ENCODE assay signal across 11 cellular contexts in genomic region chr4:153792893-153793227, GRCh38. TPM values are rescaled to one million over a fixed set of nuclear protein-coding genes. Genes with fewer than 3 reads are reported as not detected.
DNase-seq lines count a peak whose midpoint lies in the region; ATAC-seq and TF ChIP-seq lines count a peak whose summit lies in the region.
"Had no signal": no experiment of that assay in that cellular context is flagged by ENCODE, and none has a peak within 500 bp of the region (broad histone marks: within the 10 kb centered on the region; RNA-seq: fewer than 3 reads in every experiment).

No MANE protein-coding gene starts in this region.

- H3K4ac ChIP-seq in mesenchymal stem cell (ENCODE audit: low read depth in 1 of 2, low read length in 2 of 2): peak overlapping the region in 1 of 2 experiments; percentile 61

- DNase-seq in cardiac muscle cell (ENCODE audit: low read depth in 1 of 2, low spot score in 1 of 2) (no peak), cardiac septum (ENCODE audit: low spot score) (no peak), coronary artery (ENCODE audit: low spot score) (no peak), mesenchymal stem cell (no peak), type B pancreatic cell (ENCODE audit: extremely low spot score, unreplicated experiment) (no peak), GM10266 (ENCODE audit: extremely low spot score) (no peak), NOMO-1 treated with dmso at 0.1 percent for 144 hours (lab: John Stamatoyannopoulos, UW; ENCODE audit: unreplicated experiment) (no peak)
- DNase-seq: NCI-H2081 treated with DMSO at 0.1 percent for 48 hours had no signal

- no peaks in the 10 kb centered on the region for H3K79me1 ChIP-seq in mesenchymal stem cell (replicated peaks; ENCODE audit: low read length, poor library complexity, severe bottlenecking)

- H3K36me3 ChIP-seq in cardiac muscle cell (no peaks in the 10 kb centered on the region), mesenchymal stem cell (ENCODE audit: control insufficient read depth in 1 of 2, insufficient read depth in 2 of 2, low read depth in 1 of 2, low read length in 2 of 2) (peaks cover 0 to 3% of the 10 kb centered on the region in 2 experiments)
- H3K36me3 ChIP-seq: BLaER1, pancreas had no signal

- H3K14ac ChIP-seq in mesenchymal stem cell (ENCODE audit: low read length in 2 of 2): no peak overlapping the region

- peaks cover 41% of the 10 kb centered on the region for H3K4me1 Mint-ChIP-seq in type B pancreatic cell (ENCODE audit: unreplicated experiment)

- peak overlapping the region; percentile 62 for H4K91ac ChIP-seq in mesenchymal stem cell (ENCODE audit: low read length)

- peak overlapping the region; percentile 2 for H4K8ac ChIP-seq in mesenchymal stem cell (ENCODE audit: low read length)

- H2BK5ac ChIP-seq in mesenchymal stem cell (ENCODE audit: low read depth, low read length, poor library complexity, severe bottlenecking): no peak overlapping the region

- H2AK5ac ChIP-seq in mesenchymal stem cell (ENCODE audit: low read length, severe bottlenecking): no peak overlapping the region

- peak overlapping the region; percentile 84 for H3K4me3 Mint-ChIP-seq in type B pancreatic cell

- H2AFZ ChIP-seq in mesenchymal stem cell (ENCODE audit: low read depth, low read length): peak overlapping the region; percentile 72

- no peak overlapping the region for H3K23ac ChIP-seq in mesenchymal stem cell (ENCODE audit: low read length in 2 of 2)

- peak overlapping the region; percentile 67 for H2BK120ac ChIP-seq in mesenchymal stem cell (ENCODE audit: low read depth, low read length)

- H3K27me3 Mint-ChIP-seq in type B pancreatic cell: peaks cover 88% of the 10 kb centered on the region

- H3K4me1 ChIP-seq in cardiac muscle cell (ENCODE audit: low read depth): no peaks in the 10 kb centered on the region
- peaks cover 26% of the 10 kb centered on the region for H3K4me1 ChIP-seq in mesenchymal stem cell (ENCODE audit: control insufficient read depth, insufficient read depth, low read depth, low read length)

- no peaks in the 10 kb centered on the region for H3K9me3 ChIP-seq in cardiac muscle cell (ENCODE audit: low read depth)
- H3K9me3 ChIP-seq in mesenchymal stem cell (ENCODE audit: control insufficient read depth, low read length): no peaks in the 10 kb centered on the region
- H3K9me3 ChIP-seq: pancreas had no signal

- TF ChIP-seq CTCF in cardiac muscle cell (IDR thresholded peaks at IDR 0.05; ENCODE audit: low read depth, low read length) (no peak), coronary artery (IDR thresholded peaks at IDR 0.05) (no peak), type B pancreatic cell (conservative IDR thresholded peaks at IDR 0.05) (no peak), GM10266 (IDR thresholded peaks at IDR 0.05; ENCODE audit: control insufficient read depth, insufficient read depth, low read depth, missing control alignments) (no peak)

- intact Hi-C loops in cardiac septum (cut with DNase I): loop anchor here (10.0 kb wide), 1 partner anchor 212 kb away; no protein-coding TSS in a partner anchor

- ATAC-seq in HG02885 (IDR thresholded peaks at IDR 0.05; ENCODE audit: poor library complexity, unreplicated experiment): no peak

- H3K4me3 ChIP-seq in cardiac muscle cell (peak overlapping the region; percentile 24), coronary artery (peak overlapping the region; percentile 65), mesenchymal stem cell (ENCODE audit: insufficient read depth in 1 of 2, low read depth in 1 of 2, low read length in 2 of 2) (peak overlapping the region in 1 of 2 experiments; percentile 65)
- H3K4me3 ChIP-seq: BLaER1 had no signal

- no peak overlapping the region for H3K4me2 ChIP-seq in mesenchymal stem cell (ENCODE audit: low read length, poor library complexity, severe bottlenecking)
- H3K4me2 ChIP-seq: BLaER1 had no signal

- peak overlapping the region; percentile 78 for H2BK15ac ChIP-seq in mesenchymal stem cell (ENCODE audit: low read depth, poor library complexity, severe bottlenecking)

- H3K9me3 Mint-ChIP-seq in type B pancreatic cell: no peaks in the 10 kb centered on the region

- peaks cover 48% of the 10 kb centered on the region for H3K27me3 ChIP-seq in cardiac muscle cell
- peaks cover 42 to 73% of the 10 kb centered on the region in 2 experiments for H3K27me3 ChIP-seq in mesenchymal stem cell (ENCODE audit: control insufficient read depth in 1 of 2, insufficient read depth in 1 of 2, low read length in 2 of 2)

- H2BK12ac ChIP-seq in mesenchymal stem cell (ENCODE audit: low read length in 2 of 2): peak overlapping the region in 1 of 2 experiments; percentile 45

- 26% methylated on average over 17 of the region's 17 CpGs for WGBS in mesenchymal stem cell

- H3K27ac Mint-ChIP-seq in type B pancreatic cell: no peak overlapping the region

- peak overlapping the region; percentile 16 to 71 for H3K18ac ChIP-seq in mesenchymal stem cell (ENCODE audit: low read depth in 1 of 2, low read length in 2 of 2)

- H3K27ac ChIP-seq in cardiac muscle cell (no peak overlapping the region), coronary artery (no peak overlapping the region), mesenchymal stem cell (ENCODE audit: low read length, poor library complexity, severe bottlenecking) (no peak overlapping the region)
- H3K27ac ChIP-seq: BLaER1, pancreas had no signal

- H3K36me3 Mint-ChIP-seq in type B pancreatic cell: no peaks in the 10 kb centered on the region

- peak overlapping the region; percentile 77 for H3K9ac ChIP-seq in mesenchymal stem cell (ENCODE audit: low read length)
- H3K9ac ChIP-seq: BLaER1 had no signal

RNA-seq across cellular contexts. Expression of gene SFRP2, which starts 4.0 kb away (rescaled TPM):
- total RNA-seq in cardiac muscle cell (0.30 and 1.7 TPM in 2 replicates), cardiac septum (2.1 TPM), type B pancreatic cell (ENCODE audit: low replicate concordance) (5.9 and 31.9 TPM in 2 replicates)
- 1.8 and 5.0 TPM in 2 replicates for polyA plus RNA-seq in cardiac muscle cell
- polyA plus RNA-seq in mesenchymal stem cell (2013, experiment 1 of 2): 6.0 TPM
- polyA plus RNA-seq in mesenchymal stem cell (2013, experiment 2 of 2): 6.2 TPM

RNA-seq across cellular contexts. Expression of gene RNF175, which starts 33.0 kb away (rescaled TPM):
- total RNA-seq in cardiac muscle cell (1.3 and 1.9 TPM in 2 replicates), cardiac septum (1.00 TPM), type B pancreatic cell (ENCODE audit: low replicate concordance) (0.38 and 11.3 TPM in 2 replicates)
- polyA plus RNA-seq in cardiac muscle cell: 1.4 and 1.8 TPM in 2 replicates
- polyA plus RNA-seq in mesenchymal stem cell (2013, experiment 1 of 2): not detected
- 0.05 TPM for polyA plus RNA-seq in mesenchymal stem cell (2013, experiment 2 of 2)
- total RNA-seq: pancreas had no signal
